ENCODE assay signal across 8 cellular contexts in genomic region chr10:103350522-103351260, GRCh38. TPM values are rescaled to one million over a fixed set of nuclear protein-coding genes. Genes with fewer than 3 reads are reported as not detected.
DNase-seq lines count a peak whose midpoint lies in the region; ATAC-seq and FAIRE-seq lines count a peak whose summit lies in the region.

PCGF6 (minus strand) TSS chr10:103351140; CDS start chr10:103351066, 74 bp downstream.

- no peaks in the 10 kb centered on the region for H3K79me1 ChIP-seq in neuronal stem cell (ENCODE audit: low read depth, low read length)

- H3K9ac ChIP-seq in neuronal stem cell (ENCODE audit: low read depth, low read length, poor library complexity) (peak within 1 kb of the TSS; percentile 93), subcutaneous abdominal adipose tissue (ENCODE audit: low read length in 5 of 5) (peak within 1 kb of the TSS; percentile 63 to 90 (median 88))

- H3K27me3 ChIP-seq in SJSA1 (replicated peaks), result no peaks in the 10 kb centered on the region
- no peaks in the 10 kb centered on the region for H3K27me3 ChIP-seq in neuronal stem cell (ENCODE audit: control insufficient read depth in 3 of 3, insufficient read depth in 3 of 3, low read depth in 1 of 3, low read length in 3 of 3)
- no peaks in the 10 kb centered on the region for H3K27me3 ChIP-seq in subcutaneous abdominal adipose tissue (ENCODE audit: control insufficient read depth in 5 of 5, insufficient read depth in 4 of 5, low read length in 5 of 5)

- H3K4me1 ChIP-seq in SJSA1 (replicated peaks) (peaks cover 8% of the 10 kb centered on the region), neuronal stem cell (ENCODE audit: control insufficient read depth in 2 of 2, insufficient read depth in 1 of 2, low read depth in 1 of 2, low read length in 2 of 2) (peaks cover 0 to 2% of the 10 kb centered on the region in 2 donors), subcutaneous abdominal adipose tissue (ENCODE audit: control insufficient read depth in 5 of 5, insufficient read depth in 5 of 5, low read length in 5 of 5) (peaks cover 0 to 11% (median 8%) of the 10 kb centered on the region in 5 donors)

- no peak for FAIRE-seq in frontal cortex (lab: Jason Lieb, UNC)

- peak; percentile 86 for ATAC-seq in GM21737 (IDR thresholded peaks at IDR 0.05; ENCODE audit: unreplicated experiment)

- H3K36me3 ChIP-seq in SJSA1 (peaks cover 34% of the 10 kb centered on the region), neuronal stem cell (replicated peaks in 1 of 2; ENCODE audit: control insufficient read depth in 2 of 2, insufficient read depth in 2 of 2, low read length in 2 of 2) (peaks cover 3 to 30% of the 10 kb centered on the region in 2 donors), subcutaneous abdominal adipose tissue (ENCODE audit: control insufficient read depth in 5 of 5, insufficient read depth in 5 of 5, low read length in 5 of 5) (peaks cover 11 to 19% (median 18%) of the 10 kb centered on the region in 5 donors)

- H3K27ac ChIP-seq in SJSA1, result peak within 1 kb of the TSS; percentile 59
- peak within 1 kb of the TSS; percentile 85 for H3K27ac ChIP-seq in neuronal stem cell (replicated peaks; ENCODE audit: low read length)
- H3K27ac ChIP-seq in subcutaneous abdominal adipose tissue (ENCODE audit: low read depth, low read length), result peak within 1 kb of the TSS; percentile 82

- no peaks in the 10 kb centered on the region for H3K9me3 ChIP-seq in SJSA1 (replicated peaks)
- H3K9me3 ChIP-seq in neuronal stem cell (replicated peaks in 1 of 2; ENCODE audit: control insufficient read depth in 2 of 2, insufficient read depth in 1 of 2, low read depth in 1 of 2, low read length in 2 of 2), result no peaks in the 10 kb centered on the region
- no peaks in the 10 kb centered on the region for H3K9me3 ChIP-seq in subcutaneous abdominal adipose tissue (ENCODE audit: control insufficient read depth in 5 of 5, low read length in 5 of 5)

- DNase-seq in Daoy (ENCODE audit: low read depth), result peak; percentile 87
- DNase-seq in Kasumi-1 (lab: John Stamatoyannopoulos, UW), result peak; percentile 85 to 88
- peak; percentile 86 to 88 for DNase-seq in SJSA1 (ENCODE audit: low read depth in 1 of 2, low spot score in 2 of 2)
- peak; percentile 75 for DNase-seq in activated naive CD4-positive, alpha-beta T cell treated with Interleukin-2 at 50 U/mL for 16 hours
- DNase-seq in frontal cortex (ENCODE audit: low spot score in 2 of 2), result peak; percentile 86 to 88
- DNase-seq in neuronal stem cell (ENCODE audit: low spot score), result peak; percentile 88

- no peak within 1 kb of the TSS for H2AK5ac ChIP-seq in neuronal stem cell (ENCODE audit: low read depth, low read length)

- H2AFZ ChIP-seq in neuronal stem cell (ENCODE audit: low read length), result peak within 1 kb of the TSS; percentile 97

- H3K23ac ChIP-seq in neuronal stem cell (ENCODE audit: low read depth, low read length, poor library complexity), result peak within 1 kb of the TSS; percentile 35

- peak within 1 kb of the TSS; percentile 94 for H3K18ac ChIP-seq in neuronal stem cell (ENCODE audit: low read length)

- no peak within 1 kb of the TSS for H2BK15ac ChIP-seq in neuronal stem cell (ENCODE audit: low read length)

- H2BK120ac ChIP-seq in neuronal stem cell (ENCODE audit: low read depth, low read length), result no peak within 1 kb of the TSS

- H3K4me3 ChIP-seq in SJSA1 (peak within 1 kb of the TSS; percentile 70), neuronal stem cell (ENCODE audit: low read length in 2 of 2) (peak within 1 kb of the TSS; percentile 75 to 95), subcutaneous abdominal adipose tissue (ENCODE audit: low read depth in 1 of 5, low read length in 5 of 5) (peak within 1 kb of the TSS; percentile 72 to 80 (median 76))

- H4K8ac ChIP-seq in neuronal stem cell (ENCODE audit: low read depth, low read length), result no peak within 1 kb of the TSS

- no CpG with 5 or more reads among the region's 82 CpGs for WGBS in neuronal stem cell (ENCODE audit: extremely low coverage in 2 of 2, insufficient read length in 2 of 2, insufficient replicate concordance in 1 of 2), 2 donors

- H3K14ac ChIP-seq in neuronal stem cell (ENCODE audit: low read length), result peak within 1 kb of the TSS; percentile 75

- H2BK5ac ChIP-seq in neuronal stem cell (ENCODE audit: low read length), result peak within 1 kb of the TSS; percentile 82

- no peak within 1 kb of the TSS for H3K4ac ChIP-seq in neuronal stem cell (ENCODE audit: low read length)

- H4K91ac ChIP-seq in neuronal stem cell (ENCODE audit: low read depth, low read length, poor library complexity), result no peak within 1 kb of the TSS

- H2BK12ac ChIP-seq in neuronal stem cell (ENCODE audit: low read length), result peak within 1 kb of the TSS; percentile 63

- peak within 1 kb of the TSS; percentile 60 for H3K4me2 ChIP-seq in neuronal stem cell (ENCODE audit: insufficient read depth, low read length, poor library complexity, severe bottlenecking)

RNA-seq across cellular contexts. Expression of gene PCGF6, which starts in this region (rescaled TPM):
- total RNA-seq in Daoy (2014; rRNA removed; shearing (Covaris generic)), result 25.1 and 29.3 TPM in 2 replicates
- total RNA-seq in SJSA1 (2014; rRNA removed; shearing (Covaris generic)), result 36.9 and 41.8 TPM in 2 replicates
- 11.0 TPM for total RNA-seq in frontal cortex
- polyA plus RNA-seq in neuronal stem cell (2013, experiment 1 of 2), result 6.8 TPM
- 7.6 TPM for polyA plus RNA-seq in neuronal stem cell (2013, experiment 2 of 2)

Comparison
In these comparisons a context has a peak if more than half of its experiments do, and no peak if none do; other contexts are left out.
1. Peak in every context shown above with its lines: DNase-seq, ATAC-seq, H3K4me3 ChIP-seq and H3K27ac ChIP-seq.